Comparison of ENCODE assay signal across 8 cellular contexts in the genomic region with DNA sequence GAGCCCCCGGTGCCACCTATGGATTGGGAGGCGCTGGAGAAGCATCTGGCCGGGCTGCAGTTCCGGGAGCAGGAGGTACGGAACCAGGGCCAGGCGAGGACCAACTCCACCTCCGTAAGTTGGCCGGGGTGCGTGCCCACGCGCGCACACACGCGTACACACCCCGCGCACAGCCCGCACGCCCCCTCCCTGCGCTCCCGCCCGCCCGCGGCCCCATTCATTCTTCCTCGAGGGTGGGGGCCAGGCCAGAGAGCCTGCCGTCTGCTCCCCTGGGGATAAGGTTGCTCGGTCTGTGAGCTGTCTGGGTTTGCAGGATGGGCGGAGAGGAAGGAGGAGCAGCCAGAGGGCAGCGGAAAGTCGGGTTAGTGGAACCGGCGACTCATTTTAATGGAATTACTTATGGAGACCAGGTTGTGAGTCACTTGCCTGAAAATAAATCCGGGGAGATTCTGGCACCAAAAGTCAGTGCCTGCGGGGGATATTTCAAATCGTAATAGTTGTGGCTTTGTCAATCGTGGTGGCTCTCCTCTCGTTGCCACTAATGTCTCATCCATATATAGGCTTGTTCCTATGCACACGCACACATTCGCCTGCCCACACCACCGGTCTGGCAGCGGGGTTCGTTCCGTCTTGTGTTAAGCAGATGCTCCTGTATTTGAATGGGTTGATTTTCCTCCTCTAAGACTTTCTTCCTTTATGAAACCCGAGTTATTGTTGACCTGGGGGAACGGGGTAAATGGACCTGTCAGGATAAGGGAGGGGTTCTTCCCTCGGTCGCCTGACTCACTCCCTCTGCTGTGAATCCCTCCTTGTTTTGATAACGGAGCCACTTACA.
DNase-seq lines count a peak whose midpoint lies in the region; ATAC-seq and TF ChIP-seq lines count a peak whose summit lies in the region.

No MANE protein-coding gene starts in this region.

- H3K9ac ChIP-seq in rectal smooth muscle tissue (ENCODE audit: low read length): peak overlapping the region; percentile 83

- H3K36me3 Mint-ChIP-seq in MCF 10A (ENCODE audit: insufficient read depth, unreplicated experiment): peaks cover 6% of the 10 kb centered on the region

- no peaks in the 10 kb centered on the region for H3K27me3 Mint-ChIP-seq in MCF 10A (ENCODE audit: insufficient read depth, unreplicated experiment)

- peak; percentile 91 for DNase-seq in AG08396 (ENCODE audit: low spot score)
- DNase-seq in GM20000 (ENCODE audit: low spot score): peak; percentile 39
- peak; percentile 53 for DNase-seq in NCI-H748 (lab: John Stamatoyannopoulos, UW; ENCODE audit: unreplicated experiment)
- DNase-seq in MCF 10A (ENCODE audit: unreplicated experiment): peak; percentile 97
- no peak for DNase-seq in NK-92 (lab: John Stamatoyannopoulos, UW; ENCODE audit: unreplicated experiment)

- BruUV-seq in MCF 10A (replicated peaks; lab: Mats Ljungman, UMichigan): TSS peak; percentile 39

- peaks cover 40% of the 10 kb centered on the region for H3K4me1 Mint-ChIP-seq in MCF 10A (ENCODE audit: insufficient read depth, unreplicated experiment)

- POLR2A ChIA-PET in MCF 10A (lab: Yijun Ruan, JAX): interaction anchor here (0.6 to 10.3 kb wide), 15 partner anchors 10 to 1526 kb away, joined by 3 to 212 read pairs (median 4); no protein-coding TSS in a partner anchor

- H3K4me3 Mint-ChIP-seq in MCF 10A (ENCODE audit: unreplicated experiment): peak overlapping the region; percentile 81

- H3K9me3 Mint-ChIP-seq in MCF 10A (ENCODE audit: unreplicated experiment): no peaks in the 10 kb centered on the region

- no peak for ATAC-seq in GM19467 (IDR thresholded peaks at IDR 0.05; ENCODE audit: unreplicated experiment)

- intact Hi-C loops in MCF 10A (cut with micrococcal nuclease): loop anchor here (1.0 kb wide), 3 partner anchors 22 to 502 kb away; no protein-coding TSS in a partner anchor

- H3K4me3 ChIP-seq in iPS-11a (ENCODE audit: low read depth, low read length) (peak overlapping the region; percentile 73), rectal smooth muscle tissue (ENCODE audit: low read length) (peak overlapping the region; percentile 87)

- H3K27ac Mint-ChIP-seq in MCF 10A (ENCODE audit: low read depth, unreplicated experiment): peak overlapping the region; percentile 85

- H3K27ac ChIP-seq in rectal smooth muscle tissue (ENCODE audit: low read depth, low read length): peak overlapping the region; percentile 97

- peaks cover 30% of the 10 kb centered on the region for H3K4me1 ChIP-seq in rectal smooth muscle tissue (ENCODE audit: control insufficient read depth, insufficient read depth, low read length)

- CTCF ChIA-PET in MCF 10A (lab: Yijun Ruan, JAX): interaction anchor here (0.7 to 4.3 kb wide), 12 partner anchors 10 to 1105 kb away, joined by 3 to 61 read pairs (median 5); no protein-coding TSS in a partner anchor

- H3K36me3 ChIP-seq in rectal smooth muscle tissue (ENCODE audit: control insufficient read depth, insufficient read depth, low read length): no peaks in the 10 kb centered on the region

- H3K27me3 ChIP-seq in rectal smooth muscle tissue (ENCODE audit: control insufficient read depth, insufficient read depth, low read length): no peaks in the 10 kb centered on the region

- TF ChIP-seq CTCF in GM20000 (IDR thresholded peaks at IDR 0.05; ENCODE audit: extremely low read depth, missing control alignments): no peak
- no peak for TF ChIP-seq CTCF in MCF 10A (IDR thresholded peaks at IDR 0.05; ENCODE audit: unreplicated experiment)
